ENCODE assay signal across 8 cellular contexts in genomic region chr15:76057332-76058000, GRCh38. TPM values are rescaled to one million over a fixed set of nuclear protein-coding genes. Genes with fewer than 3 reads are reported as not detected.
DNase-seq lines count a peak whose midpoint lies in the region; ATAC-seq and TF ChIP-seq lines count a peak whose summit lies in the region.

No MANE protein-coding gene starts in this region.

- no peak overlapping the region for H3K27ac ChIP-seq in mesenchymal stem cell (ENCODE audit: low read length, poor library complexity, severe bottlenecking)
- H3K27ac ChIP-seq in transverse colon: no peak overlapping the region

- CTCF ChIA-PET in Calu3 (lab: Charles Lee): interaction anchor here (0.8 to 5.5 kb wide), 4 partner anchors 82 to 94 kb away, joined by 3 to 72 read pairs (median 4); no protein-coding TSS in a partner anchor

- TF ChIP-seq CTCF in Calu3 (IDR thresholded peaks at IDR 0.05; ENCODE audit: unreplicated experiment): peak; percentile 77
- peak; percentile 55 to 74 (median 71) for TF ChIP-seq CTCF in transverse colon (IDR thresholded peaks at IDR 0.05)

- ATAC-seq in GM18907 (IDR thresholded peaks at IDR 0.05; ENCODE audit: unreplicated experiment): peak; percentile 26

- H3K36me3 ChIP-seq in mesenchymal stem cell (ENCODE audit: control insufficient read depth in 1 of 2, insufficient read depth in 2 of 2, low read depth in 1 of 2, low read length in 2 of 2) (no peaks in the 10 kb centered on the region), transverse colon (no peaks in the 10 kb centered on the region)

- peak overlapping the region; percentile 63 for H3K9ac ChIP-seq in mesenchymal stem cell (ENCODE audit: low read length)

- peaks cover 43% of the 10 kb centered on the region for H3K27me3 Mint-ChIP-seq in Calu3 (ENCODE audit: unreplicated experiment)

- H4K8ac ChIP-seq in mesenchymal stem cell (ENCODE audit: low read length): no peak overlapping the region

- DNase-seq in Calu3: peak; percentile 57
- peak; percentile 5 for DNase-seq in HK-2 (ENCODE audit: unreplicated experiment)
- peak; percentile 40 for DNase-seq in SKM-1 treated with dmso at 0.1 percent for 144 hours (lab: John Stamatoyannopoulos, UW; ENCODE audit: unreplicated experiment)
- peak; percentile 81 for DNase-seq in cerebellar cortex (ENCODE audit: low spot score)
- DNase-seq in mesenchymal stem cell: peak; percentile 39
- DNase-seq in transverse colon: peak; percentile 14
- DNase-seq in HPDE6-E6E7 (ENCODE audit: extremely low spot score): no peak

- H2BK120ac ChIP-seq in mesenchymal stem cell (ENCODE audit: low read depth, low read length): no peak overlapping the region

- H2BK12ac ChIP-seq in mesenchymal stem cell (ENCODE audit: low read length in 2 of 2): no peak overlapping the region

- no TSS peak for BruUV-seq in Calu3 (replicated peaks; lab: Mats Ljungman, UMichigan)

- peaks cover 43 to 70% of the 10 kb centered on the region in 2 experiments for H3K27me3 ChIP-seq in mesenchymal stem cell (ENCODE audit: control insufficient read depth in 1 of 2, insufficient read depth in 1 of 2, low read length in 2 of 2)
- H3K27me3 ChIP-seq in transverse colon: peaks cover 77% of the 10 kb centered on the region

- H3K36me3 Mint-ChIP-seq in Calu3 (ENCODE audit: insufficient read depth, unreplicated experiment): peaks cover 14% of the 10 kb centered on the region

- no peak overlapping the region for H2BK5ac ChIP-seq in mesenchymal stem cell (ENCODE audit: low read depth, low read length, poor library complexity, severe bottlenecking)

- H2AK5ac ChIP-seq in mesenchymal stem cell (ENCODE audit: low read length, severe bottlenecking): no peak overlapping the region

- peak overlapping the region in 1 of 2 experiments; percentile 66 for H3K4me3 ChIP-seq in mesenchymal stem cell (ENCODE audit: insufficient read depth in 1 of 2, low read depth in 1 of 2, low read length in 2 of 2)
- H3K4me3 ChIP-seq in transverse colon: no peak overlapping the region

- no peaks in the 10 kb centered on the region for H3K79me1 ChIP-seq in mesenchymal stem cell (replicated peaks; ENCODE audit: low read length, poor library complexity, severe bottlenecking)

- H3K4me3 Mint-ChIP-seq in Calu3 (ENCODE audit: low read depth, unreplicated experiment): no peak overlapping the region

- H3K27ac Mint-ChIP-seq in Calu3 (ENCODE audit: unreplicated experiment): no peak overlapping the region

- no peak for TF ChIP-seq EP300 in transverse colon (IDR thresholded peaks at IDR 0.05; ENCODE audit: low read depth)

- H3K4ac ChIP-seq in mesenchymal stem cell (ENCODE audit: low read depth in 1 of 2, low read length in 2 of 2): no peak overlapping the region

- no peak overlapping the region for H3K18ac ChIP-seq in mesenchymal stem cell (ENCODE audit: low read depth in 1 of 2, low read length in 2 of 2)

- H3K23ac ChIP-seq in mesenchymal stem cell (ENCODE audit: low read length in 2 of 2): no peak overlapping the region

- in situ Hi-C loops in transverse colon (cut with MboI; ENCODE audit: low pct_ligation_motif_present in 1 of 4, low pct_unique_long_range_greater_than_20kb in 1 of 4, low sequenced_read_pairs in 3 of 4): no loop called here

- H3K9me3 ChIP-seq in mesenchymal stem cell (ENCODE audit: control insufficient read depth, low read length) (no peaks in the 10 kb centered on the region), transverse colon (no peaks in the 10 kb centered on the region)

- no peak overlapping the region for H3K4me2 ChIP-seq in mesenchymal stem cell (ENCODE audit: low read length, poor library complexity, severe bottlenecking)

- no peaks in the 10 kb centered on the region for H3K9me3 Mint-ChIP-seq in Calu3 (ENCODE audit: low read depth, unreplicated experiment)

- no peak overlapping the region for H4K91ac ChIP-seq in mesenchymal stem cell (ENCODE audit: low read length)

- no peak for TF ChIP-seq POLR2A in transverse colon (IDR thresholded peaks at IDR 0.05)

- intact Hi-C loops in Calu3 (cut with micrococcal nuclease; ENCODE audit: unreplicated experiment) (loop anchor here (1.0 kb wide), 1 partner anchor 82 kb away; no protein-coding TSS in a partner anchor), transverse colon (cut with DNase I; ENCODE audit: low total_unique reads) (loop anchor here (10.0 kb wide), 1 partner anchor 77 kb away; no protein-coding TSS in a partner anchor)

- H3K4me1 ChIP-seq in mesenchymal stem cell (ENCODE audit: control insufficient read depth, insufficient read depth, low read depth, low read length) (peaks cover 9% of the 10 kb centered on the region), transverse colon (peaks cover 7 to 21% (median 16%) of the 10 kb centered on the region in 4 donors)

- no peak overlapping the region for H3K14ac ChIP-seq in mesenchymal stem cell (ENCODE audit: low read length in 2 of 2)

- no CpG with 5 or more reads among the region's 7 CpGs for WGBS in mesenchymal stem cell
- 3 to 4% methylated on average over 7 of the region's 7 CpGs for WGBS in transverse colon (ENCODE audit: low coverage in 1 of 2), 2 donors

- no peak overlapping the region for H2AFZ ChIP-seq in mesenchymal stem cell (ENCODE audit: low read depth, low read length)

- H2BK15ac ChIP-seq in mesenchymal stem cell (ENCODE audit: low read depth, poor library complexity, severe bottlenecking): no peak overlapping the region

- peaks cover 20% of the 10 kb centered on the region for H3K4me1 Mint-ChIP-seq in Calu3 (ENCODE audit: low read depth, unreplicated experiment)

RNA-seq across cellular contexts. Expression of gene TMEM266, which starts 2.3 kb away (rescaled TPM):
- total RNA-seq in Calu3 (2022): 0.17 TPM in 1 of 2 replicates, not detected in the other
- polyA plus RNA-seq in mesenchymal stem cell (2013, experiment 1 of 2): 0.08 TPM
- polyA plus RNA-seq in mesenchymal stem cell (2013, experiment 2 of 2): 0.08 TPM
- total RNA-seq in transverse colon: under 1 TPM in 1 of 4 donors, not detected in 3; 0.41 TPM

RNA-seq across cellular contexts. Expression of gene NRG4, which starts 45.2 kb away (rescaled TPM):
- total RNA-seq in Calu3 (2022) (0.09 and 0.71 TPM in 2 replicates), transverse colon (1 to 10 TPM in 3 of 4 donors, not detected in 1; 2.8 to 5.1 (median 3.5) TPM)
- polyA plus RNA-seq in mesenchymal stem cell (2013, experiment 1 of 2): not detected
- not detected for polyA plus RNA-seq in mesenchymal stem cell (2013, experiment 2 of 2)
